Comparison of ENCODE assay signal across 19 cellular contexts in genomic region chr7:30467275-30467674, GRCh38. TPM values are rescaled to one million over a fixed set of nuclear protein-coding genes. Genes with fewer than 3 reads are reported as not detected.
DNase-seq lines count a peak whose midpoint lies in the region; ATAC-seq and TF ChIP-seq lines count a peak whose summit lies in the region.
"Had no signal": no experiment of that assay in that cellular context is flagged by ENCODE, and none has a peak within 500 bp of the region (broad histone marks: within the 10 kb centered on the region; RNA-seq: fewer than 3 reads in every experiment).

No MANE protein-coding gene starts in this region.

- POLR2A ChIA-PET in WTC11 (lab: Charles Lee), result no interaction called here

- H3K36me3 ChIP-seq in right atrium auricular region (peaks cover 6% of the 10 kb centered on the region), neutrophil (no peaks in the 10 kb centered on the region)

- H3K27ac ChIP-seq in right atrium auricular region (peak overlapping the region in 1 of 2 donors; percentile 97), neutrophil (peak overlapping the region; percentile 78)
- H3K27ac ChIP-seq: KMS-11, RWPE1, SJSA1 had no signal

- ATAC-seq in left ventricle myocardium superior, result no peak
- no peak for ATAC-seq in WTC11
- no peak for ATAC-seq in HG02763 (IDR thresholded peaks at IDR 0.05; ENCODE audit: unreplicated experiment)
- no peak for ATAC-seq in GM19395 (IDR thresholded peaks at IDR 0.05; ENCODE audit: unreplicated experiment)
- ATAC-seq in HG02938 (IDR thresholded peaks at IDR 0.05; ENCODE audit: unreplicated experiment), result no peak
- ATAC-seq: A549, HepG2 had no signal

- intact Hi-C loops in left ventricle myocardium superior (cut with micrococcal nuclease), result no loop called here

- DNase-seq in right atrium auricular region (ENCODE audit: low spot score), result peak; percentile 28
- DNase-seq in left ventricle myocardium superior, result no peak
- no peak for DNase-seq in WTC11 (ENCODE audit: low spot score)
- DNase-seq in HFFc6, result no peak
- DNase-seq: DMS 273 treated with DMSO at 0.1 percent for 48 hours, GDM1, GOT3, NCI-H187, NCI-H345, NCI-H69 had no signal

- H3K27me3 Mint-ChIP-seq in WTC11 (ENCODE audit: low read depth) (no peaks in the 10 kb centered on the region), HFFc6 (ENCODE audit: insufficient read depth) (peaks cover 2% of the 10 kb centered on the region)

- H3K27me3 ChIP-seq in right atrium auricular region, result no peaks in the 10 kb centered on the region
- no peaks in the 10 kb centered on the region for H3K27me3 ChIP-seq in neutrophil
- H3K27me3 ChIP-seq: SJSA1 had no signal

- H3K4me1 ChIP-seq in right atrium auricular region (peaks cover 0 to 92% of the 10 kb centered on the region in 2 donors), neutrophil (ENCODE audit: control insufficient read depth in 1 of 2, insufficient read depth in 1 of 2, low read depth in 1 of 2, low read length in 1 of 2) (peaks cover 35 to 50% of the 10 kb centered on the region in 2 experiments)

- H3K9me3 ChIP-seq in right atrium auricular region (no peaks in the 10 kb centered on the region), neutrophil (no peaks in the 10 kb centered on the region)
- H3K9me3 ChIP-seq: A549, SJSA1 had no signal

- CTCF ChIA-PET in WTC11 (lab: Charles Lee), result no interaction called here

- H3K4me1 Mint-ChIP-seq in WTC11 (peaks cover 21% of the 10 kb centered on the region), HFFc6 (ENCODE audit: low read depth) (peaks cover 65% of the 10 kb centered on the region)

- H3K4me3 Mint-ChIP-seq in WTC11, result no peak overlapping the region
- no peak overlapping the region for H3K4me3 Mint-ChIP-seq in HFFc6

- TF ChIP-seq CTCF in right atrium auricular region (IDR thresholded peaks at IDR 0.05), result no peak
- no peak for TF ChIP-seq CTCF in WTC11 (IDR thresholded peaks at IDR 0.05)
- TF ChIP-seq CTCF in neutrophil (IDR thresholded peaks at IDR 0.05), result no peak
- no peak for TF ChIP-seq CTCF in HFFc6 (IDR thresholded peaks at IDR 0.05)

- peak overlapping the region; percentile 22; the same call in 1 of the 2 replicates for H3K27ac Mint-ChIP-seq in WTC11
- H3K27ac Mint-ChIP-seq in HFFc6, result no peak overlapping the region

- no peaks in the 10 kb centered on the region for H3K9me3 Mint-ChIP-seq in WTC11
- H3K9me3 Mint-ChIP-seq in HFFc6, result no peaks in the 10 kb centered on the region

- H3K36me3 Mint-ChIP-seq in WTC11 (no peaks in the 10 kb centered on the region), HFFc6 (ENCODE audit: low read depth) (peaks cover 2% of the 10 kb centered on the region)

- H3K4me3 ChIP-seq in right atrium auricular region (no peak overlapping the region), neutrophil (ENCODE audit: low read depth in 1 of 2, low read length in 1 of 2) (no peak overlapping the region)
- H3K4me3 ChIP-seq: A549, SJSA1 had no signal

TF ChIP-seq in WTC11, 78 proteins besides CTCF, POLR2A, EP300 and RAD21:
- TF ChIP-seq PREB (CRISPR knock-in tag; IDR thresholded peaks at IDR 0.05; ENCODE audit: borderline replicate concordance) (no peak), AR (CRISPR knock-in tag; IDR thresholded peaks at IDR 0.05) (no peak), NFYB (CRISPR knock-in tag; conservative IDR thresholded peaks at IDR 0.05; ENCODE audit: low read depth) (no peak)

RNA-seq across cellular contexts. Expression of gene NOD1, which starts 11.3 kb away (rescaled TPM):
- total RNA-seq in right atrium auricular region, result 10 to 100 TPM in 1 of 2 donors, 1 to 10 TPM in 1; 9.0 to 11.2 TPM
- 6.9 TPM for total RNA-seq in left ventricle myocardium superior
- total RNA-seq in WTC11 (2021), result 6.0 to 6.4 TPM (median 6.3 TPM) in 3 replicates
- total RNA-seq in HFFc6 (2021; fragmentation: NEBNext Ultra II Directional; extraction: Animal tissue kit (Norgen Biotek cat#: 25700)), result 1 to 10 TPM; 2.8 to 3.9 (median 3.0) TPM

RNA-seq across cellular contexts. Expression of gene GGCT, which starts 37.4 kb away (rescaled TPM):
- total RNA-seq in right atrium auricular region (10 to 100 TPM; 15.1 to 27.6 TPM), left ventricle myocardium superior (18.2 TPM), WTC11 (2021) (95.4 to 106 TPM (median 101 TPM) in 3 replicates)
- total RNA-seq in HFFc6 (2021; fragmentation: NEBNext Ultra II Directional; extraction: Animal tissue kit (Norgen Biotek cat#: 25700)), result 10 to 100 TPM; 16.1 to 25.6 (median 21.1) TPM
